In the genomic region with DNA sequence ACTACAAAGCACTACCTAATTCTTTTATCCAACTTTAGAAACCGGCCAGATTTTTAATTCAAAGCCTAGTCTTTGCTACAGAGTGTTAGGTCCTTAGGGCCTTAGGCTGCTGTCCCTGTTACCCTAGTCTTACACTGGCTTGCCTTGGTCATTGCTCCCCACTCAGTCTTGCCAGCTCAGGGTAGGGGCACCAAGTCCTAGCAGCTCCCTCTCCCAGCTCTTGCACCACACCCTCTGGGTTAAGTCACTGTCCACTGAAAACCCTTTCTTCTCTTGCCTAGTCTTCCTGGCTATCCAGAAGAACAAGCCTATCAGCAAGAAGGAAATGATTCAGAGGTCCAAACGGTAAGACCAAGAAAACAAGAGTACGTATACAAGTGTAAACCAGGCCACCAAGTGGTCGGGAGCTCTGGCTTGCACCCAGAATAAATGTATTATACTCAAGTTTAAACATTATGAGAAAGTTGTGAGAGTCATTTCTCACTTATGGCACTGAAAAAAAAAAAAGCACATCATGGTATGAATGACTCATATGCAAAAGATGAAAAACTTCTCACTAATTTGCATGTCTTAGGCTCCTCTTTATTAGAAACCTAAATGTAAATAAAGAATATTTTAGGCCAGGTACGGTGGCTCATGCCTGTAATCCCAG, we compare ENCODE assay signal across 11 cellular contexts. TPM values are rescaled to one million over a fixed set of nuclear protein-coding genes. Genes with fewer than 3 reads are reported as not detected.
A peak's percentile ranks its signal among the peaks of the same experiment; 100 is the strongest.
DNase-seq lines count a peak whose midpoint lies in the region; ATAC-seq and TF ChIP-seq lines count a peak whose summit lies in the region.
"Not testable (repeated sequence)": the region's sequence is repeated elsewhere in the genome, so short reads cannot be mapped to it uniquely, and the experiment has no call there.
"Had no signal": no experiment of that assay in that cellular context is flagged by ENCODE, and none has a peak within 500 bp of the region (broad histone marks: within the 10 kb centered on the region; RNA-seq: fewer than 3 reads in every experiment).

No MANE protein-coding gene starts in this region.

- CTCF ChIA-PET in AG04449 (lab: Yijun Ruan, JAX): not testable (repeated sequence)

- not testable (repeated sequence) for H4K91ac ChIP-seq in mesenchymal stem cell (ENCODE audit: low read length)

- H3K4ac ChIP-seq in mesenchymal stem cell (ENCODE audit: low read depth in 1 of 2, low read length in 2 of 2): not testable (repeated sequence)

- H3K9ac ChIP-seq in mesenchymal stem cell (ENCODE audit: low read length): not testable (repeated sequence)

- H3K23ac ChIP-seq in mesenchymal stem cell (ENCODE audit: low read length in 2 of 2): not testable (repeated sequence)

- not testable (repeated sequence) for H2BK15ac ChIP-seq in mesenchymal stem cell (ENCODE audit: low read depth, poor library complexity, severe bottlenecking)

- H4K8ac ChIP-seq in mesenchymal stem cell (ENCODE audit: low read length): not testable (repeated sequence)

- WGBS in mesenchymal stem cell: 63% methylated on average over 4 of the region's 5 CpGs

- not testable (repeated sequence) for H3K4me1 ChIP-seq in mesenchymal stem cell (ENCODE audit: control insufficient read depth, insufficient read depth, low read depth, low read length)

- DNase-seq in AG04449 (ENCODE audit: low read depth, low spot score) (peak; percentile 45), cardiac fibroblast (ENCODE audit: low read depth in 2 of 2) (peak; percentile 57 to 70), mesenchymal stem cell (peak; percentile 48)
- not testable (repeated sequence) for DNase-seq in activated T-cell treated with anti-CD3 and anti-CD28 coated beads, Interleukin-2, amount 50 U/mL, for 4 hours

- H3K79me1 ChIP-seq in mesenchymal stem cell (replicated peaks; ENCODE audit: low read length, poor library complexity, severe bottlenecking): not testable (repeated sequence)

- H3K4me1 Mint-ChIP-seq in activated T-cell treated with anti-CD3 and anti-CD28 coated beads, Interleukin-2, amount 50 U/mL, for 4 hours (ENCODE audit: low read depth): not testable (repeated sequence)

- H3K27me3 ChIP-seq in mesenchymal stem cell (ENCODE audit: control insufficient read depth in 1 of 2, insufficient read depth in 1 of 2, low read length in 2 of 2): not testable (repeated sequence)

- ATAC-seq in GM18520 (IDR thresholded peaks at IDR 0.05; ENCODE audit: unreplicated experiment): peak; percentile 66
- peak; percentile 82 for ATAC-seq in GM21447 (IDR thresholded peaks at IDR 0.05; ENCODE audit: unreplicated experiment)
- peak; percentile 77 for ATAC-seq in HG02885 (IDR thresholded peaks at IDR 0.05; ENCODE audit: poor library complexity, unreplicated experiment)
- peak; percentile 56 for ATAC-seq in HG03565 (IDR thresholded peaks at IDR 0.05; ENCODE audit: unreplicated experiment)
- ATAC-seq in activated T-cell treated with anti-CD3 and anti-CD28 coated beads, Interleukin-2, amount 50 U/mL, for 4 hours: peak; percentile 25 to 27

- H2BK5ac ChIP-seq in mesenchymal stem cell (ENCODE audit: low read depth, low read length, poor library complexity, severe bottlenecking): not testable (repeated sequence)

- POLR2A ChIA-PET in AG04449 (lab: Yijun Ruan, JAX): not testable (repeated sequence)

- not testable (repeated sequence) for H3K9me3 ChIP-seq in mesenchymal stem cell (ENCODE audit: control insufficient read depth, low read length)

- peaks cover 10 to 15% of the 10 kb centered on the region in 2 experiments for H3K36me3 ChIP-seq in mesenchymal stem cell (ENCODE audit: control insufficient read depth in 1 of 2, insufficient read depth in 2 of 2, low read depth in 1 of 2, low read length in 2 of 2)

- TF ChIP-seq CTCF in AG04449 (IDR thresholded peaks at IDR 0.05; ENCODE audit: insufficient read depth, low read length, missing control alignments): not testable (repeated sequence)
- TF ChIP-seq CTCF in cardiac fibroblast (IDR thresholded peaks at IDR 0.05; ENCODE audit: low read depth, low read length): peak; percentile 7

- H3K18ac ChIP-seq in mesenchymal stem cell (ENCODE audit: low read depth in 1 of 2, low read length in 2 of 2): not testable (repeated sequence)

- H3K14ac ChIP-seq in mesenchymal stem cell (ENCODE audit: low read length in 2 of 2): not testable (repeated sequence)

- H2AK5ac ChIP-seq in mesenchymal stem cell (ENCODE audit: low read length, severe bottlenecking): not testable (repeated sequence)

- H3K27ac ChIP-seq in mesenchymal stem cell (ENCODE audit: low read length, poor library complexity, severe bottlenecking): not testable (repeated sequence)

- H3K36me3 Mint-ChIP-seq in activated T-cell treated with anti-CD3 and anti-CD28 coated beads, Interleukin-2, amount 50 U/mL, for 4 hours (ENCODE audit: insufficient read depth): peaks cover 42% of the 10 kb centered on the region

- not testable (repeated sequence) for H2BK120ac ChIP-seq in mesenchymal stem cell (ENCODE audit: low read depth, low read length)

- H3K4me2 ChIP-seq in mesenchymal stem cell (ENCODE audit: low read length, poor library complexity, severe bottlenecking): not testable (repeated sequence)

- not testable (repeated sequence) for H3K27me3 Mint-ChIP-seq in activated T-cell treated with anti-CD3 and anti-CD28 coated beads, Interleukin-2, amount 50 U/mL, for 4 hours (ENCODE audit: low read depth)

- not testable (repeated sequence) for H3K4me3 ChIP-seq in AG04449 (ENCODE audit: low read depth, low read length); cardiac fibroblast (replicated peaks in 1 of 2; ENCODE audit: low read depth in 2 of 2, low read length in 2 of 2); mesenchymal stem cell (ENCODE audit: insufficient read depth in 1 of 2, low read depth in 1 of 2, low read length in 2 of 2)

- not testable (repeated sequence) for H3K4me3 Mint-ChIP-seq in activated T-cell treated with anti-CD3 and anti-CD28 coated beads, Interleukin-2, amount 50 U/mL, for 4 hours

- H2AFZ ChIP-seq in mesenchymal stem cell (ENCODE audit: low read depth, low read length): not testable (repeated sequence)

- H3K9me3 Mint-ChIP-seq in activated T-cell treated with anti-CD3 and anti-CD28 coated beads, Interleukin-2, amount 50 U/mL, for 4 hours: not testable (repeated sequence)

- not testable (repeated sequence) for H2BK12ac ChIP-seq in mesenchymal stem cell (ENCODE audit: low read length in 2 of 2)

RNA-seq across cellular contexts. Expression of a gene that starts 39.1 kb away (rescaled TPM):
- total RNA-seq in activated T-cell treated with anti-CD3 and anti-CD28 coated beads, Interleukin-2, amount 50 U/mL, for 4 hours: not detected
- not detected for polyA plus RNA-seq in mesenchymal stem cell (2013, experiment 1 of 2)
- not detected for polyA plus RNA-seq in mesenchymal stem cell (2013, experiment 2 of 2)
- total RNA-seq: lower leg skin, myocyte, SJSA1 had no signal

Comparison
In these comparisons a context has a peak if more than half of its experiments do, and no peak if none do; other contexts are left out.
1. ATAC-seq: peak in every context shown above with its lines; median percentile 82 in GM21447; 77 in HG02885; 66 in GM18520; 56 in HG03565; 26 in activated T-cell treated with anti-CD3 and anti-CD28 coated beads, Interleukin-2, amount 50 U/mL, for 4 hours.